Comparison of ENCODE assay signal across 8 cellular contexts in the genomic region with DNA sequence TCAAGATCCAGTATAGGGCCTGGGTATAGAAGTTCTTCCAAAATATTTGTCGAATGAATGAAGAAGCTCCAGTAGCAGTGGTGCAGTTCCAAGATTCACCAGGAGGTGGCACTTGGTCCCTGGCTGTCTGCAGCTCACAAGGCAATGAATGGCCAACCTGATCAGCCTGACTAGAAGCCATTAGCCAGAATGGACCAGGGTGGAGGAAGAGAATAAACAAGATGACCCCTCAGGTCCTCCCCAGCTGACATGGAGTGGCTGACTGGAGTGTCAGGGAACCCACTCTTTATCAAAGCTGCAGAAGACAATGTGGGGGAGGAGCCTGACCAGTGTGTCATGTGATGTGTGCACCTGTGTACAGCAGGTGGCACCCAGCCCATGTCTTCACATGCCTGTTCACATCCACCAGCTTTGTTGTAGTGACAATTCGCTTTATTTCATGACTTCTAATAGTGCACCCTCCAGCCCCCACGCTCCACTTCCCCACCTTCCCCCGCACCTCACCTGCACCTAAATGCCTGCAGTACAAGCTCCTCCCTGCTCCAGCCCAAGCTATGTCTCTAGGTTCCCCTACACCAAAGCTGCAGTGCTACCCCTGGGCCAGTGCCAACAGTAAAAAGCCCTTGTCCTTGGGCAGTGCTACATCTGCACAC. TPM values are rescaled to one million over a fixed set of nuclear protein-coding genes. Genes with fewer than 3 reads are reported as not detected.
A peak's percentile ranks its signal among the peaks of the same experiment; 100 is the strongest.
DNase-seq lines count a peak whose midpoint lies in the region; ATAC-seq, FAIRE-seq and TF ChIP-seq lines count a peak whose summit lies in the region.

No MANE protein-coding gene starts in this region.

- CTCF ChIA-PET in activated CD8-positive, alpha-beta memory T cell treated with anti-CD3 and anti-CD28 coated beads, Interleukin-2, amount 10 ng/mL, durations not matched to agents 7 days and 5 days (lab: Charles Lee), result interaction anchor here (0.6 to 6.6 kb wide), 52 partner anchors 10 to 480 kb away, joined by 3 to 115 read pairs (median 5); partner anchors contain the start of genes MLH3 and YLPM1

- no peaks in the 10 kb centered on the region for H3K36me3 Mint-ChIP-seq in activated CD8-positive, alpha-beta memory T cell treated with anti-CD3 and anti-CD28 coated beads, Interleukin-2, amount 10 ng/mL, durations not matched to agents 7 days and 5 days

- ATAC-seq in activated CD8-positive, alpha-beta memory T cell treated with anti-CD3 and anti-CD28 coated beads, Interleukin-2, amount 10 ng/mL, durations not matched to agents 7 days and 5 days, result peak; percentile 14
- ATAC-seq in GM21576 (IDR thresholded peaks at IDR 0.05; ENCODE audit: unreplicated experiment), result no peak

- no peak overlapping the region for H3K27ac Mint-ChIP-seq in activated CD8-positive, alpha-beta memory T cell treated with anti-CD3 and anti-CD28 coated beads, Interleukin-2, amount 10 ng/mL, durations not matched to agents 7 days and 5 days

- peaks cover 5% of the 10 kb centered on the region for H3K4me1 Mint-ChIP-seq in activated CD8-positive, alpha-beta memory T cell treated with anti-CD3 and anti-CD28 coated beads, Interleukin-2, amount 10 ng/mL, durations not matched to agents 7 days and 5 days

- no peaks in the 10 kb centered on the region for H3K9me3 Mint-ChIP-seq in activated CD8-positive, alpha-beta memory T cell treated with anti-CD3 and anti-CD28 coated beads, Interleukin-2, amount 10 ng/mL, durations not matched to agents 7 days and 5 days (ENCODE audit: low read depth)

- peaks cover 34% of the 10 kb centered on the region for H3K27me3 Mint-ChIP-seq in activated CD8-positive, alpha-beta memory T cell treated with anti-CD3 and anti-CD28 coated beads, Interleukin-2, amount 10 ng/mL, durations not matched to agents 7 days and 5 days

- H3K4me3 Mint-ChIP-seq in activated CD8-positive, alpha-beta memory T cell treated with anti-CD3 and anti-CD28 coated beads, Interleukin-2, amount 10 ng/mL, durations not matched to agents 7 days and 5 days, result no peak overlapping the region

- TF ChIP-seq CTCF in D721Med (IDR thresholded peaks at IDR 0.05; ENCODE audit: insufficient read depth, missing control alignments), result peak; percentile 93

- DNase-seq in D721Med (ENCODE audit: insufficient read length, low spot score), result peak; percentile 44
- peak; percentile 80 for DNase-seq in HuH-7 (ENCODE audit: low spot score)
- peak; percentile 71 for DNase-seq in NOMO-1 treated with DMSO at 0.1 percent for 48 hours (lab: John Stamatoyannopoulos, UW; ENCODE audit: unreplicated experiment)
- peak; percentile 92 for DNase-seq in activated CD8-positive, alpha-beta memory T cell treated with anti-CD3 and anti-CD28 coated beads, Interleukin-2, amount 10 ng/mL, durations not matched to agents 7 days and 5 days
- peak; percentile 81 for DNase-seq in midbrain (lab: John Stamatoyannopoulos, UW)
- peak; percentile 76 for DNase-seq in stimulated activated CD8-positive, alpha-beta memory T cell treated with anti-CD3 and anti-CD28 coated beads, Interleukin-4, amount 100 ng/mL, for 24 hours (ENCODE audit: low read depth)

- peak; percentile 56 for FAIRE-seq in D721Med (lab: Jason Lieb, UNC)
- peak; percentile 82 for FAIRE-seq in endometrium (lab: Jason Lieb, UNC)

RNA-seq across cellular contexts. Expression of gene LTBP2, which starts 3.0 kb away (rescaled TPM):
- total RNA-seq in activated CD8-positive, alpha-beta memory T cell treated with anti-CD3 and anti-CD28 coated beads, Interleukin-2, amount 10 ng/mL, durations not matched to agents 7 days and 5 days, result under 1 TPM; 0.12 to 0.18 TPM
